In genomic region chr17:75869282-75870141, GRCh38 we compare ENCODE assay signal across 8 cellular contexts. TPM values are rescaled to one million over a fixed set of nuclear protein-coding genes. Genes with fewer than 3 reads are reported as not detected.
A peak's percentile ranks its signal among the peaks of the same experiment; 100 is the strongest.
DNase-seq lines count a peak whose midpoint lies in the region; ATAC-seq and TF ChIP-seq lines count a peak whose summit lies in the region.
"Had no signal": no experiment of that assay in that cellular context is flagged by ENCODE, and none has a peak within 500 bp of the region (broad histone marks: within the 10 kb centered on the region; RNA-seq: fewer than 3 reads in every experiment).

No MANE protein-coding gene starts in this region.

- TF ChIP-seq CTCF in RWPE1 (conservative IDR thresholded peaks at IDR 0.05; ENCODE audit: low read depth), result no peak
- no peak for TF ChIP-seq CTCF in gastroesophageal sphincter (IDR thresholded peaks at IDR 0.05)

- CTCF ChIA-PET in RWPE1 (lab: Yijun Ruan, JAX), result interaction anchor here (0.6 kb wide), 1 partner anchor 10 kb away, joined by 3 read pairs; no protein-coding TSS in a partner anchor

- 6 to 16% methylated on average over 5 to 7 of the region's 23 CpGs for WGBS in gastroesophageal sphincter (ENCODE audit: low coverage in 1 of 2), 2 donors

- H3K9me3 Mint-ChIP-seq in activated naive CD8-positive, alpha-beta T cell treated with anti-CD3 and anti-CD28 coated beads for 36 hours, result no peaks in the 10 kb centered on the region

- H3K27ac Mint-ChIP-seq in activated naive CD8-positive, alpha-beta T cell treated with anti-CD3 and anti-CD28 coated beads for 36 hours, result no peak overlapping the region
- H3K27ac Mint-ChIP-seq: activated naive CD8-positive, alpha-beta T cell had no signal

- POLR2A ChIA-PET in RWPE1 (lab: Yijun Ruan, JAX; ENCODE audit: low non-redundant PET), result interaction anchor here (0.6 to 1.0 kb wide), 2 partner anchors 14 to 35 kb away, joined by 3 read pairs; partner anchors contain the start of gene WBP2

- no peak overlapping the region for H3K4me3 Mint-ChIP-seq in activated naive CD8-positive, alpha-beta T cell treated with anti-CD3 and anti-CD28 coated beads for 36 hours
- H3K4me3 Mint-ChIP-seq: activated naive CD8-positive, alpha-beta T cell had no signal

- TF ChIP-seq POLR2A in gastroesophageal sphincter (IDR thresholded peaks at IDR 0.05), result peak in 1 of 2 donors; percentile 35

- H3K4me3 ChIP-seq in gastroesophageal sphincter, result peak overlapping the region in 1 of 2 donors; percentile 42

- H3K36me3 Mint-ChIP-seq in activated naive CD8-positive, alpha-beta T cell treated with anti-CD3 and anti-CD28 coated beads for 36 hours, result no peaks in the 10 kb centered on the region
- H3K36me3 Mint-ChIP-seq: activated naive CD8-positive, alpha-beta T cell had no signal

- no peak for TF ChIP-seq EP300 in gastroesophageal sphincter (IDR thresholded peaks at IDR 0.05)

- DNase-seq in RWPE1 (ENCODE audit: low spot score), result no peak
- peak in 46 of 49 donors; percentile 44 to 92 (median 79) for DNase-seq in substantia nigra (lab: John Stamatoyannopoulos, UW)
- no peak for DNase-seq in activated naive CD4-positive, alpha-beta T cell treated with Interleukin-2 at 50 U/mL for 16 hours
- no peak for DNase-seq in activated naive CD8-positive, alpha-beta T cell treated with anti-CD3 and anti-CD28 coated beads for 36 hours
- DNase-seq: NCI-H187 treated with DMSO at 0.1 percent for 48 hours had no signal

- peaks cover 16% of the 10 kb centered on the region for H3K4me1 Mint-ChIP-seq in activated naive CD8-positive, alpha-beta T cell treated with anti-CD3 and anti-CD28 coated beads for 36 hours

- no peaks in the 10 kb centered on the region for H3K27me3 ChIP-seq in gastroesophageal sphincter

- H3K27me3 Mint-ChIP-seq in activated naive CD8-positive, alpha-beta T cell treated with anti-CD3 and anti-CD28 coated beads for 36 hours, result no peaks in the 10 kb centered on the region
- H3K27me3 Mint-ChIP-seq: activated naive CD8-positive, alpha-beta T cell had no signal

- ATAC-seq in gastroesophageal sphincter, result peak; percentile 60
- ATAC-seq in GM18861 (IDR thresholded peaks at IDR 0.05; ENCODE audit: unreplicated experiment), result no peak

- H3K36me3 ChIP-seq in gastroesophageal sphincter, result peaks cover 0 to 9% of the 10 kb centered on the region in 2 donors

- H3K27ac ChIP-seq in RWPE1, result peak overlapping the region; percentile 98
- peak overlapping the region; percentile 85 to 99 (median 92) for H3K27ac ChIP-seq in gastroesophageal sphincter
- peak overlapping the region; percentile 97 for H3K27ac ChIP-seq in substantia nigra (ENCODE audit: low read depth, low read length, poor library complexity, severe bottlenecking)

- H3K9me3 ChIP-seq in gastroesophageal sphincter, result no peaks in the 10 kb centered on the region

- peaks cover 3 to 76% (median 37%) of the 10 kb centered on the region in 3 donors for H3K4me1 ChIP-seq in gastroesophageal sphincter

RNA-seq across cellular contexts. Expression of gene TRIM47, which starts 8.9 kb away (rescaled TPM):
- total RNA-seq in gastroesophageal sphincter, result 100 to 1,000 TPM in 1 of 4 donors, 10 to 100 TPM in 3; 21.0 to 146 (median 40.8) TPM
- total RNA-seq in activated naive CD8-positive, alpha-beta T cell treated with anti-CD3 and anti-CD28 coated beads for 36 hours, result 10 to 100 TPM; 16.4 to 18.3 TPM

RNA-seq across cellular contexts. Expression of gene WBP2, which starts 14.4 kb away (rescaled TPM):
- total RNA-seq in gastroesophageal sphincter, result 10 to 100 TPM; 50.0 to 83.9 (median 57.6) TPM
- 10 to 100 TPM; 45.0 to 49.3 TPM for total RNA-seq in activated naive CD8-positive, alpha-beta T cell treated with anti-CD3 and anti-CD28 coated beads for 36 hours

RNA-seq across cellular contexts. Expression of gene UNC13D, which starts 25.3 kb away (rescaled TPM):
- 10 to 100 TPM in 1 of 4 donors, 1 to 10 TPM in 3; 2.6 to 10.8 (median 5.6) TPM for total RNA-seq in gastroesophageal sphincter
- 100 to 1,000 TPM; 145 to 156 TPM for total RNA-seq in activated naive CD8-positive, alpha-beta T cell treated with anti-CD3 and anti-CD28 coated beads for 36 hours

RNA-seq across cellular contexts. Expression of gene TRIM65, which starts 27.2 kb away (rescaled TPM):
- 10 to 100 TPM; 18.7 to 34.4 (median 31.2) TPM for total RNA-seq in gastroesophageal sphincter
- 10 to 100 TPM; 37.2 to 41.7 TPM for total RNA-seq in activated naive CD8-positive, alpha-beta T cell treated with anti-CD3 and anti-CD28 coated beads for 36 hours

RNA-seq across cellular contexts. Expression of gene MRPL38, which starts 35.2 kb away (rescaled TPM):
- 10 to 100 TPM; 18.4 to 69.6 (median 44.3) TPM for total RNA-seq in gastroesophageal sphincter
- 100 to 1,000 TPM; 148 to 161 TPM for total RNA-seq in activated naive CD8-positive, alpha-beta T cell treated with anti-CD3 and anti-CD28 coated beads for 36 hours

Comparison
In these comparisons a context has a peak if more than half of its experiments do, and no peak if none do; other contexts are left out.
1. DNase-seq: peak in substantia nigra (46 of 49); none in RWPE1 (single experiment), activated naive CD4-positive, alpha-beta T cell treated with Interleukin-2 at 50 U/mL for 16 hours (single experiment) and activated naive CD8-positive, alpha-beta T cell treated with anti-CD3 and anti-CD28 coated beads for 36 hours (single experiment).
2. RNA of gene UNC13D, which starts 25.3 kb away (total RNA-seq): 145 to 156 TPM in activated naive CD8-positive, alpha-beta T cell treated with anti-CD3 and anti-CD28 coated beads for 36 hours; 2.6 to 10.8 TPM in gastroesophageal sphincter; every median in the first group is over 10 times any median in the second.
3. Peak in every context shown above with its lines, with median percentiles within 50 percentile points of each other: H3K27ac ChIP-seq.